In the genomic region with DNA sequence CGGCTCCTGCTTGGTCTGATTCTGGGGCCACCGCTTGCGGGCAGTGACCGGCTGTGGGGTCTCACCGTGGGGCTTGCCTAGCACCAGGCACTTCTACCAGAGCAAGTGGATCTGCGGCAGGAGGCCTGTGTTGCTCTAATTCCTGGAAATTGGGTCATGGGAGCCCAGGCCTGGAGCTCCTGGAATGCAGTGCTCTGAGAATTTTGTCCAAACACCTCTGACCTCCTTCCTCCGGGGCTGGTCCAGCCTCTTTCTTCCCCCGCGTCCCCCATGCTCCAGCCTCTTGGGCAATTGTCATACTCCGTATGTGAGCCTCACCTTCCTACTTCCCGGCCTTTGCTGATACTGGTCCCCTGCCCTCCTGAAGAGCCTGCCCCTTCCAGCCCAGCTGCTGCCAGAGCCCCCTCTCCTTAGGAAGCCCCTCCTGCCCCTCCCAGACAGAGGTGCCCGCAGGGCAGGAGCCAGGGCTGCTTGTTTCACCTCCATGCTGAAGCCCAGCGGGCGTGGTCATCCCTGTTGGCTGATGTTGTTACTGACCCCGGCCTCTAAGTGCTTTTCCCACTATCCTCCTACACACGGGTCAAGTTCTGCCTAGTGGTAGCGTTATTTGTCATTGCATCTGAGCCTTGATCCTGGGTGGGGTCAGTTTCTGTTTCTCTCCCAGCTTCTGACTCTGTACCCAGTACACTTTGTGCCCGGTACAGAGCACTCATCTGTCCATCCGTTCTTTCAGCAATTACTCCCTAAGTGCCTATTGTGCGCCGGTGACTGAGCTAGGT, we compare ENCODE assay signal across 18 cellular contexts. TPM values are rescaled to one million over a fixed set of nuclear protein-coding genes. Genes with fewer than 3 reads are reported as not detected.
DNase-seq lines count a peak whose midpoint lies in the region; ATAC-seq and TF ChIP-seq lines count a peak whose summit lies in the region.
"Had no signal": no experiment of that assay in that cellular context is flagged by ENCODE, and none has a peak within 500 bp of the region (broad histone marks: within the 10 kb centered on the region; RNA-seq: fewer than 3 reads in every experiment).

No MANE protein-coding gene starts in this region.

- no peak for DNase-seq in psoas muscle
- no peak for DNase-seq in effector memory CD8-positive, alpha-beta T cell
- no peak for DNase-seq in central memory CD4-positive, alpha-beta T cell
- no peak for DNase-seq in stimulated activated naive CD8-positive, alpha-beta T cell treated with anti-CD3 and anti-CD28 coated beads, Interleukin-15, amount 100 ng/mL, for 72 hours
- no peak for DNase-seq in SHP77 (lab: John Stamatoyannopoulos, UW)
- DNase-seq: activated naive CD4-positive, alpha-beta T cell; brain microvascular endothelial cell; DMS153; glutamatergic neuron; kidney glomerular epithelial cell; NCI-H2171 treated with DMSO at 0.1 percent for 48 hours; NK-92 treated with Interleukin-12 subunit alpha and Interleukin-12 subunit beta, amount 100 ng/mL, for 24 hours; testis had no signal

- H3K79me2 ChIP-seq in OCI-LY3 (ENCODE audit: low read length), result peaks cover 97% of the 10 kb centered on the region

- H3K27me3 Mint-ChIP-seq in effector memory CD8-positive, alpha-beta T cell, result peaks cover 7 to 39% of the 10 kb centered on the region in 2 donors
- no peaks in the 10 kb centered on the region for H3K27me3 Mint-ChIP-seq in stimulated activated naive CD8-positive, alpha-beta T cell treated with anti-CD3 and anti-CD28 coated beads, Interleukin-15, amount 100 ng/mL, for 72 hours

- no peaks in the 10 kb centered on the region for H3K27me3 ChIP-seq in BLaER1 treated with 17β-estradiol and CSF1 and Interleukin-3, amounts not matched to agents 10 nM and 100 nM
- H3K27me3 ChIP-seq in OCI-LY3 (ENCODE audit: low read depth, low read length) (no peaks in the 10 kb centered on the region), gastroesophageal sphincter (peaks cover 25% of the 10 kb centered on the region), psoas muscle (ENCODE audit: insufficient read depth in 3 of 3, low read length in 2 of 3) (no peaks in the 10 kb centered on the region)
- H3K27me3 ChIP-seq: brain microvascular endothelial cell, SJSA1, testis had no signal

- H3K9ac ChIP-seq in BLaER1 treated with 17β-estradiol and CSF1 and Interleukin-3, amounts not matched to agents 10 nM and 100 nM, result peak overlapping the region in 5 of 11 experiments; percentile 28 to 49 (median 38); a peak in 3 of 22 replicates
- H3K9ac ChIP-seq in OCI-LY3 (ENCODE audit: low read length), result peak overlapping the region; percentile 89

- no peaks in the 10 kb centered on the region for H3K9me3 Mint-ChIP-seq in effector memory CD8-positive, alpha-beta T cell
- H3K9me3 Mint-ChIP-seq in stimulated activated naive CD8-positive, alpha-beta T cell treated with anti-CD3 and anti-CD28 coated beads, Interleukin-15, amount 100 ng/mL, for 72 hours, result no peaks in the 10 kb centered on the region

- H4K20me1 ChIP-seq in BLaER1 treated with 17β-estradiol and CSF1 and Interleukin-3, amounts not matched to agents 10 nM and 100 nM, result 0 out of 22 replicates have a peak, but pooled peaks cover 0 to 7% (median 0%) of the 10 kb centered on the region in 11 experiments
- peaks cover 20% of the 10 kb centered on the region; the same call in 1 of the 2 replicates for H4K20me1 ChIP-seq in OCI-LY3 (ENCODE audit: insufficient read depth, low read length)

- no peak for TF ChIP-seq CTCF in OCI-LY3 (IDR thresholded peaks at IDR 0.05; ENCODE audit: low read depth, low read length)
- no peak for TF ChIP-seq CTCF in gastroesophageal sphincter (IDR thresholded peaks at IDR 0.05)
- no peak for TF ChIP-seq CTCF in psoas muscle (IDR thresholded peaks at IDR 0.05)

- ATAC-seq in gastroesophageal sphincter (peak; percentile 38), psoas muscle (no peak)
- ATAC-seq in effector memory CD8-positive, alpha-beta T cell (replicated peaks), result no peak
- ATAC-seq in stimulated activated naive CD8-positive, alpha-beta T cell treated with anti-CD3 and anti-CD28 coated beads, Interleukin-15, amount 100 ng/mL, for 72 hours, result no peak

- TF ChIP-seq POLR2A in gastroesophageal sphincter (IDR thresholded peaks at IDR 0.05), result no peak

- intact Hi-C loops in psoas muscle (cut with DNase I), result no loop called here

- TF ChIP-seq EP300 in gastroesophageal sphincter (IDR thresholded peaks at IDR 0.05), result no peak

- no peak overlapping the region for H2AFZ ChIP-seq in OCI-LY3 (ENCODE audit: low read depth, low read length)

- H3K27ac ChIP-seq in BLaER1 treated with 17β-estradiol and CSF1 and Interleukin-3, amounts not matched to agents 10 nM and 100 nM, result peak overlapping the region in 2 of 11 experiments; percentile 4 to 23; a peak in 2 of 22 replicates
- H3K27ac ChIP-seq in OCI-LY3 (ENCODE audit: low read length) (peak overlapping the region; percentile 95), gastroesophageal sphincter (peak overlapping the region in 3 of 4 donors; percentile 7 to 59 (median 57)), psoas muscle (peak overlapping the region; percentile 23)
- H3K27ac ChIP-seq: brain microvascular endothelial cell, neutrophil, SJSA1 had no signal

- H3K27ac Mint-ChIP-seq in effector memory CD8-positive, alpha-beta T cell, result no peak overlapping the region
- no peak overlapping the region for H3K27ac Mint-ChIP-seq in stimulated activated naive CD8-positive, alpha-beta T cell treated with anti-CD3 and anti-CD28 coated beads, Interleukin-15, amount 100 ng/mL, for 72 hours

- no peak overlapping the region for H3K4me3 Mint-ChIP-seq in effector memory CD8-positive, alpha-beta T cell
- no peak overlapping the region for H3K4me3 Mint-ChIP-seq in stimulated activated naive CD8-positive, alpha-beta T cell treated with anti-CD3 and anti-CD28 coated beads, Interleukin-15, amount 100 ng/mL, for 72 hours

- no peaks in the 10 kb centered on the region for H3K36me3 ChIP-seq in BLaER1 treated with 17β-estradiol and CSF1 and Interleukin-3, amounts not matched to agents 10 nM and 100 nM
- peaks cover 15% of the 10 kb centered on the region for H3K36me3 ChIP-seq in OCI-LY3 (replicated peaks; ENCODE audit: low read depth, low read length)
- no peaks in the 10 kb centered on the region for H3K36me3 ChIP-seq in gastroesophageal sphincter
- H3K36me3 ChIP-seq in psoas muscle (ENCODE audit: insufficient read depth in 1 of 2, low read depth in 1 of 2), result no peaks in the 10 kb centered on the region
- H3K36me3 ChIP-seq: brain microvascular endothelial cell, neutrophil, SJSA1 had no signal

- H3K4me1 Mint-ChIP-seq in effector memory CD8-positive, alpha-beta T cell (ENCODE audit: low read depth in 2 of 2), result peaks cover 2 to 3% of the 10 kb centered on the region in 2 donors
- H3K4me1 Mint-ChIP-seq in stimulated activated naive CD8-positive, alpha-beta T cell treated with anti-CD3 and anti-CD28 coated beads, Interleukin-15, amount 100 ng/mL, for 72 hours, result peaks cover 14% of the 10 kb centered on the region

- no peaks in the 10 kb centered on the region for H3K36me3 Mint-ChIP-seq in effector memory CD8-positive, alpha-beta T cell (ENCODE audit: insufficient read depth)

- no peaks in the 10 kb centered on the region for H3K9me3 ChIP-seq in BLaER1 treated with 17β-estradiol and CSF1 and Interleukin-3, amounts not matched to agents 10 nM and 100 nM (replicated peaks in 1 of 11)
- no peaks in the 10 kb centered on the region for H3K9me3 ChIP-seq in OCI-LY3 (ENCODE audit: insufficient read depth, low read length)
- H3K9me3 ChIP-seq in gastroesophageal sphincter, result no peaks in the 10 kb centered on the region
- no peaks in the 10 kb centered on the region for H3K9me3 ChIP-seq in psoas muscle
- H3K9me3 ChIP-seq: neutrophil, SJSA1, testis had no signal

- peaks cover 84 to 99% (median 91%) of the 10 kb centered on the region in 10 experiments for H3K4me1 ChIP-seq in BLaER1 treated with 17β-estradiol and CSF1 and Interleukin-3, amounts not matched to agents 10 nM and 100 nM
- peaks cover 100% of the 10 kb centered on the region for H3K4me1 ChIP-seq in OCI-LY3 (ENCODE audit: low read length)
- peaks cover 0 to 68% (median 4%) of the 10 kb centered on the region in 3 donors for H3K4me1 ChIP-seq in gastroesophageal sphincter
- peaks cover 13% of the 10 kb centered on the region for H3K4me1 ChIP-seq in psoas muscle

- H3K4me2 ChIP-seq in BLaER1 treated with 17β-estradiol and CSF1 and Interleukin-3, amounts not matched to agents 10 nM and 100 nM, result peak overlapping the region; percentile 57 to 88 (median 72)
- H3K4me2 ChIP-seq in OCI-LY3 (ENCODE audit: low read length), result peak overlapping the region; percentile 94

- no peak overlapping the region for H3K4me3 ChIP-seq in BLaER1 treated with 17β-estradiol and CSF1 and Interleukin-3, amounts not matched to agents 10 nM and 100 nM
- H3K4me3 ChIP-seq in OCI-LY3 (ENCODE audit: low read length), result peak overlapping the region; percentile 72
- no peak overlapping the region for H3K4me3 ChIP-seq in gastroesophageal sphincter
- H3K4me3 ChIP-seq in psoas muscle, result no peak overlapping the region
- H3K4me3 ChIP-seq: SJSA1, testis had no signal

- WGBS in gastroesophageal sphincter (ENCODE audit: low coverage in 1 of 2), 2 donors, result 64 to 84% methylated on average over 6 to 10 of the region's 21 CpGs
- WGBS in psoas muscle, 3 donors, result 77 to 80% (median 79%) methylated on average over 21 of the region's 21 CpGs

RNA-seq across cellular contexts. Expression of a gene that starts 9.6 kb away (rescaled TPM):
- total RNA-seq in gastroesophageal sphincter (1 to 10 TPM; 2.6 to 3.9 (median 2.9) TPM), psoas muscle (1 to 10 TPM; 1.4 to 2.2 (median 1.8) TPM)
- under 1 TPM; 0.53 to 0.65 (median 0.56) TPM for polyA plus RNA-seq in psoas muscle

RNA-seq across cellular contexts. Expression of a gene that starts 35.7 kb away (rescaled TPM):
- total RNA-seq in gastroesophageal sphincter (10 to 100 TPM; 17.8 to 28.3 (median 21.4) TPM), psoas muscle (10 to 100 TPM in 2 of 4 donors, 1 to 10 TPM in 2; 8.6 to 18.7 (median 13.3) TPM)
- polyA plus RNA-seq in psoas muscle, result 10 to 100 TPM in 2 of 3 donors, 1 to 10 TPM in 1; 7.4 to 20.9 (median 14.0) TPM

RNA-seq across cellular contexts. Expression of a gene that starts 53.9 kb away (rescaled TPM):
- 100 to 1,000 TPM; 450 to 718 (median 563) TPM for total RNA-seq in gastroesophageal sphincter
- total RNA-seq in psoas muscle, result 100 to 1,000 TPM; 246 to 839 (median 408) TPM
- polyA plus RNA-seq in psoas muscle, result 1,000 to 10,000 TPM; 1,006 to 1,369 (median 1,295) TPM
